Comparison of ENCODE assay signal across 35 cellular contexts in the genomic region with DNA sequence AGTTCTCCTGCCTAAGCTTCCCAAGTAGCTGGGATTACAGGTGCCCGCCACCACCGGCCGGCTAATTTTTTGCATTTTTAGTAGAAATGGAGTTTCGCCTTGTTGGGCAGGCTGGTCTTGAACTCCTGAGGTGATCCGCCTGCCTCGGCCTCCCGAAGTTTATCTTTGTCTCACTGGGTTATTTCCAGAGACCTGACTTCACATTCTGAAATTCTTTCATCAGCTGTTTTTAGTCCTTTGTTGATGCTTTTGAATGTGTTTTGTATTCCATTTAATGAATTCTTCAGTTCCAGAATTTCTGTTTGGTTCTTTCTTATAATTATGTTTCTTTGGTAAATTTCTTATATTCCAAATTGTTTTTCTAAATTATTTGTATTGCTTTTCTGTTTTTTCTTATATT. TPM values are rescaled to one million over a fixed set of nuclear protein-coding genes. Genes with fewer than 3 reads are reported as not detected.
"Had no signal": no experiment of that assay in that cellular context is flagged by ENCODE, and none has a peak within 500 bp of the region (broad histone marks: within the 10 kb centered on the region; RNA-seq: fewer than 3 reads in every experiment).

No MANE protein-coding gene starts in this region.

- DNase-seq: activated CD4-positive, alpha-beta memory T cell treated with anti-CD3 and anti-CD28 coated beads, Interleukin-2, amount 10 ng/mL, durations not matched to agents 7 days and 5 days; activated CD4-positive, alpha-beta T cell treated with anti-CD3 and anti-CD28 coated beads for 1 hour; activated CD4-positive, alpha-beta T cell treated with anti-CD3 and anti-CD28 coated beads for 48 hours; activated CD4-positive, CD25-positive, alpha-beta regulatory T cell; activated CD8-positive, alpha-beta memory T cell treated with anti-CD3 and anti-CD28 coated beads for 24 hours; activated CD8-positive, alpha-beta memory T cell treated with anti-CD3 and anti-CD28 coated beads, Interleukin-2, amount 10 ng/mL, durations not matched to agents 7 days and 5 days; activated CD8-positive, alpha-beta memory T cell treated with anti-CD3 and anti-CD28 coated beads, Interleukin-2, amount 50 U/mL, for 48 hours; activated gamma-delta T cell; activated naive CD4-positive, alpha-beta T cell treated with Interleukin-2 at 50 U/mL for 16 hours; activated naive CD8-positive, alpha-beta T cell treated with anti-CD3 and anti-CD28 coated beads, Interleukin-2, amount 10 ng/mL, durations not matched to agents 7 days and 5 days; amygdala; NCI-H1105; NCI-H1417 treated with DMSO at 0.1 percent for 48 hours; NCI-H187 treated with DMSO at 0.1 percent for 48 hours; NCI-H2081; NCI-H2171 treated with DMSO at 0.1 percent for 48 hours; NCI-H2227 treated with DMSO at 0.1 percent for 48 hours; NCI-H446 treated with DMSO at 0.1 percent for 48 hours; NCI-H524; NCI-H69; NCI-H82; PC-3; Peyer's patch; RPMI8226; SIG-M5; T1000; WERI-Rb-1 had no signal

- H3K27me3 Mint-ChIP-seq: activated CD4-positive, alpha-beta memory T cell treated with anti-CD3 and anti-CD28 coated beads, Interleukin-2, amount 10 ng/mL, durations not matched to agents 7 days and 5 days; activated CD8-positive, alpha-beta memory T cell treated with anti-CD3 and anti-CD28 coated beads, Interleukin-2, amount 10 ng/mL, durations not matched to agents 7 days and 5 days; activated naive CD4-positive, alpha-beta T cell treated with anti-CD3 and anti-CD28 coated beads, Interleukin-2, amount 50 U/mL, for 24 hours; activated naive CD8-positive, alpha-beta T cell treated with anti-CD3 and anti-CD28 coated beads, Interleukin-2, amount 10 ng/mL, durations not matched to agents 7 days and 5 days had no signal

- H3K36me3 ChIP-seq: WERI-Rb-1 had no signal

- H3K4me3 ChIP-seq: ascending aorta, cardiac muscle cell, Peyer's patch had no signal

- H3K4me1 Mint-ChIP-seq: activated CD4-positive, alpha-beta memory T cell treated with anti-CD3 and anti-CD28 coated beads, Interleukin-2, amount 10 ng/mL, durations not matched to agents 7 days and 5 days had no signal

- H3K27ac Mint-ChIP-seq: activated CD4-positive, alpha-beta memory T cell treated with anti-CD3 and anti-CD28 coated beads, Interleukin-2, amount 10 ng/mL, durations not matched to agents 7 days and 5 days; activated CD8-positive, alpha-beta memory T cell treated with anti-CD3 and anti-CD28 coated beads, Interleukin-2, amount 10 ng/mL, durations not matched to agents 7 days and 5 days; activated T-helper 2 cell treated with anti-CD3 and anti-CD28 coated beads, Interferon-gamma antibody, Interleukin-2, Interleukin-4, amounts not matched to agents 10 μg/mL and 5 μg/mL and 100 μg/mL, durations not matched to agents 14 hours and 24 hours and 36 hours had no signal

- H3K4me3 Mint-ChIP-seq: activated CD4-positive, alpha-beta memory T cell treated with anti-CD3 and anti-CD28 coated beads, Interleukin-2, amount 10 ng/mL, durations not matched to agents 7 days and 5 days; activated CD8-positive, alpha-beta memory T cell treated with anti-CD3 and anti-CD28 coated beads, Interleukin-2, amount 10 ng/mL, durations not matched to agents 7 days and 5 days; activated naive CD4-positive, alpha-beta T cell treated with anti-CD3 and anti-CD28 coated beads, Interleukin-2, amount 50 U/mL, for 24 hours; activated naive CD8-positive, alpha-beta T cell treated with anti-CD3 and anti-CD28 coated beads, Interleukin-2, amount 10 ng/mL, durations not matched to agents 7 days and 5 days had no signal

- ATAC-seq: activated CD8-positive, alpha-beta memory T cell treated with anti-CD3 and anti-CD28 coated beads, Interleukin-2, amount 10 ng/mL, durations not matched to agents 7 days and 5 days; PC-3 had no signal

- H3K27ac ChIP-seq: ascending aorta, cardiac muscle cell, Peyer's patch, WERI-Rb-1 had no signal

- H3K4me1 ChIP-seq: ascending aorta, Peyer's patch had no signal

- H3K27me3 ChIP-seq: ascending aorta, cardiac muscle cell, Peyer's patch had no signal

RNA-seq across cellular contexts. Expression of gene MLNR, which starts 55.4 kb away (rescaled TPM):
- total RNA-seq: activated CD4-positive, alpha-beta memory T cell treated with anti-CD3 and anti-CD28 coated beads, Interleukin-2, amount 10 ng/mL, durations not matched to agents 7 days and 5 days; activated CD8-positive, alpha-beta memory T cell treated with anti-CD3 and anti-CD28 coated beads, Interleukin-2, amount 10 ng/mL, durations not matched to agents 7 days and 5 days; activated naive CD8-positive, alpha-beta T cell treated with anti-CD3 and anti-CD28 coated beads, Interleukin-2, amount 10 ng/mL, durations not matched to agents 7 days and 5 days; activated T-helper 2 cell treated with anti-CD3 and anti-CD28 coated beads, Interferon-gamma antibody, Interleukin-2, Interleukin-4, amounts not matched to agents 10 μg/mL and 5 μg/mL and 100 μg/mL, durations not matched to agents 14 hours and 24 hours and 36 hours; ascending aorta; cardiac muscle cell; M059J; PC-3; Peyer's patch; SK-MEL-5; T-helper 1 cell treated with Interleukin-12 subunit alpha and Interleukin-12 subunit beta and Interleukin-4 antibody, amounts not matched to agents 30 ng/mL and 1 ng/mL, for 36 hours; T-helper 2 cell treated with Interferon-gamma antibody and Interleukin-4, amounts not matched to agents 100 ng/mL and 5 ng/mL, for 36 hours had no signal
- polyA plus RNA-seq: cardiac muscle cell had no signal
